ENCODE assay signal across 27 cellular contexts in the genomic region with DNA sequence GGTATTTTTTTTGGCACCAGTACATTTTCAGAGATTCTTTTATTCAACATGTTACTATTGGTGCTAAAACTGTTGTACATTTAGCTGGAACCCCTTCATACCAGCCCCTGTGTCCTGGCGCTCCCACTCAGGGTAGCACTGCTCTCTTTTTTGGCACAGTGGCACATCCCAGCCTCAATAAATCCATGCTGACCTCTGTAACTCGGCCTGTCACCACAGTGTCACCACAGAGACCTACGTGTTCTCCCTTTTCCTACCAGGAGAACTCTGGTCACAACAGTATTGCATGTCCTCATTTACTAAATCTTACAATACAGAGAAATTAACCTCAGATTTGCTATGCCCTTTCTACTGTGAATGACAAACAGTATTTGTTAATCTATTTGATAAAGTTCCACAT.
"Had no signal": no experiment of that assay in that cellular context is flagged by ENCODE, and none has a peak within 500 bp of the region (broad histone marks: within the 10 kb centered on the region; RNA-seq: fewer than 3 reads in every experiment).

No MANE protein-coding gene starts in this region.

- H3K4me1 Mint-ChIP-seq: nephron, neural progenitor cell had no signal

- H3K27ac Mint-ChIP-seq: natural killer cell; nephron; neural progenitor cell; stimulated activated memory B cell treated with anti-CD40 and anti-IgM and Interleukin-4, amounts not matched to agents 10 μg/mL and 1 μg/mL and 100 μg/mL, for 72 hours; type B pancreatic cell had no signal

- ATAC-seq: naive thymus-derived CD4-positive, alpha-beta T cell; natural killer cell; psoas muscle; right cardiac atrium; sciatic nerve; stimulated activated memory B cell treated with anti-CD40 and anti-IgM and Interleukin-4, amounts not matched to agents 10 μg/mL and 1 μg/mL and 100 μg/mL, for 72 hours; stimulated activated naive CD8-positive, alpha-beta T cell treated with anti-CD3 and anti-CD28 coated beads, Interleukin-15, Interleukin-2, amounts not matched to agents 100 U/mL and 50 U/mL, for 24 hours; upper lobe of right lung had no signal

- H3K4me3 Mint-ChIP-seq: natural killer cell; nephron; neural progenitor cell; stimulated activated memory B cell treated with anti-CD40 and anti-IgM and Interleukin-4, amounts not matched to agents 10 μg/mL and 1 μg/mL and 100 μg/mL, for 72 hours; type B pancreatic cell had no signal

- DNase-seq: naive thymus-derived CD4-positive, alpha-beta T cell; natural killer cell; occipital lobe; ovary; posterior cingulate gyrus; psoas muscle; right cardiac atrium; spleen; stimulated activated CD4-positive, alpha-beta T cell treated with anti-CD3 and anti-CD28 coated beads, Interleukin-12 subunit alpha, Interleukin-12 subunit beta, amount 100 ng/mL, for 4 hours; stimulated activated CD4-positive, alpha-beta T cell treated with anti-CD3 and anti-CD28 coated beads, Interleukin-1b, Interleukin-23, amount 100 ng/mL, for 48 hours; stimulated activated CD4-positive, alpha-beta T cell treated with anti-CD3 and anti-CD28 coated beads, Interleukin-4, amount 100 ng/mL, for 1 hour; stimulated activated CD4-positive, alpha-beta T cell treated with anti-CD3 and anti-CD28 coated beads, Interleukin-4, amount 100 ng/mL, for 4 hours; stimulated activated CD8-positive, alpha-beta memory T cell treated with anti-CD3 and anti-CD28 coated beads, Interleukin-4, amount 100 ng/mL, for 48 hours; stimulated activated naive CD4-positive, alpha-beta T cell; stimulated activated naive CD8-positive, alpha-beta T cell treated with anti-CD3 and anti-CD28 coated beads, Interleukin-15, Interleukin-2, amounts not matched to agents 100 U/mL and 50 U/mL, for 24 hours; substantia nigra; testis; tibial artery; transverse colon; upper lobe of right lung; uterus had no signal

- H3K9me3 Mint-ChIP-seq: naive thymus-derived CD4-positive, alpha-beta T cell; natural killer cell; nephron; neural progenitor cell; stimulated activated memory B cell treated with anti-CD40 and anti-IgM and Interleukin-4, amounts not matched to agents 10 μg/mL and 1 μg/mL and 100 μg/mL, for 72 hours; type B pancreatic cell had no signal

- H3K27me3 Mint-ChIP-seq: naive thymus-derived CD4-positive, alpha-beta T cell; progenitor cell of endocrine pancreas; stimulated activated memory B cell treated with anti-CD40 and anti-IgM and Interleukin-4, amounts not matched to agents 10 μg/mL and 1 μg/mL and 100 μg/mL, for 72 hours; type B pancreatic cell had no signal
